Comparison of ENCODE assay signal across 22 cellular contexts in the genomic region with DNA sequence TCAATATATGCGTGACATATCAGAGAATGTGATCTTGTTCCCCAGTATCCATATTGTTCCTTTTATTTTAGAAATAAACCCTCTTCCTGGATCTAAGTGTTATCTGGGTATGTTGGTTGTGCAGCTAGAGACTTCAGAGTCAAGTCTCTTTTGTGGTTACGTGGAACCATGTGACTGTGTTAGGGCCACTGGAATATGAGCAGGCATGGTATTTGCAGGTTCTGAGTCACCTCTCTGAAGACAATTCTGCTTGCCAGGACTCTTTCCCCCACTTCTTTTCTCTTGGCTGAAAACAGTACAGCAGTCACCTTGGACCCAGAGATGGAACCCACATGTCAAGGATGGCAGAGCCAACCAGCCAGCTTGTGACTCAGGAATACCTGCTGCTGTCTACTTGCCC. TPM values are rescaled to one million over a fixed set of nuclear protein-coding genes. Genes with fewer than 3 reads are reported as not detected.
DNase-seq lines count a peak whose midpoint lies in the region; ATAC-seq, FAIRE-seq and TF ChIP-seq lines count a peak whose summit lies in the region.
"Had no signal": no experiment of that assay in that cellular context is flagged by ENCODE, and none has a peak within 500 bp of the region (broad histone marks: within the 10 kb centered on the region; RNA-seq: fewer than 3 reads in every experiment).

No MANE protein-coding gene starts in this region.

- H3K9me3 Mint-ChIP-seq in astrocyte (ENCODE audit: unreplicated experiment) (peaks cover 4% of the 10 kb centered on the region), GM23338 (peaks cover 2% of the 10 kb centered on the region; the same call in 1 of the 3 replicates)
- H3K9me3 Mint-ChIP-seq in natural killer cell treated with Interleukin-12 subunit alpha and Interleukin-12 subunit beta and Interleukin-15 and Interleukin-18, amount 100 ng/mL, for 72 hours = no peaks in the 10 kb centered on the region

- H3K36me3 Mint-ChIP-seq in astrocyte (ENCODE audit: low read depth, unreplicated experiment) (no peaks in the 10 kb centered on the region), GM23338 (ENCODE audit: low read depth) (no peaks in the 10 kb centered on the region)
- H3K36me3 Mint-ChIP-seq in natural killer cell treated with Interleukin-12 subunit alpha and Interleukin-12 subunit beta and Interleukin-15 and Interleukin-18, amount 100 ng/mL, for 72 hours = no peaks in the 10 kb centered on the region

- H3K36me3 ChIP-seq in DND-41 (ENCODE audit: insufficient read depth, low read length) = no peaks in the 10 kb centered on the region
- H3K36me3 ChIP-seq in astrocyte (ENCODE audit: insufficient read depth, low read length) = no peaks in the 10 kb centered on the region
- H3K36me3 ChIP-seq in lower lobe of right lung = no peaks in the 10 kb centered on the region
- no peaks in the 10 kb centered on the region for H3K36me3 ChIP-seq in GM23338 (ENCODE audit: insufficient read depth)
- H3K36me3 ChIP-seq: SJSA1 had no signal

- TF ChIP-seq CTCF in DND-41 (IDR thresholded peaks at IDR 0.05; ENCODE audit: borderline replicate concordance, extremely low read depth, low read length, poor library complexity, severe bottlenecking) (no peak), astrocyte (IDR thresholded peaks at IDR 0.05; ENCODE audit: insufficient read depth, low read depth, low read length) (no peak), lower lobe of right lung (IDR thresholded peaks at IDR 0.05) (no peak), GM23338 (conservative IDR thresholded peaks at IDR 0.05; ENCODE audit: low read depth in 2 of 2) (no peak)

- H2AFZ ChIP-seq in DND-41 (ENCODE audit: low read depth, low read length) = peak overlapping the region; percentile 46; the same call in 1 of the 2 replicates
- no peak overlapping the region for H2AFZ ChIP-seq in astrocyte (ENCODE audit: low read depth, low read length)
- no peak overlapping the region for H2AFZ ChIP-seq in GM23338

- H3K9ac ChIP-seq in DND-41 (ENCODE audit: low read depth, low read length) = no peak overlapping the region
- H3K9ac ChIP-seq in astrocyte (ENCODE audit: low read length) = no peak overlapping the region

- no peak overlapping the region for H3K4me3 ChIP-seq in DND-41 (ENCODE audit: low read depth in 1 of 2, low read length in 2 of 2)
- H3K4me3 ChIP-seq in astrocyte (ENCODE audit: insufficient read depth, low read depth, low read length) = no peak overlapping the region
- no peak overlapping the region for H3K4me3 ChIP-seq in lower lobe of right lung
- no peak overlapping the region for H3K4me3 ChIP-seq in GM23338
- H3K4me3 ChIP-seq: SJSA1 had no signal

- H3K79me2 ChIP-seq in DND-41 (ENCODE audit: insufficient read depth, low read length) = no peaks in the 10 kb centered on the region
- H3K79me2 ChIP-seq in astrocyte (ENCODE audit: insufficient read depth, low read length) = no peaks in the 10 kb centered on the region
- H3K79me2 ChIP-seq in GM23338 (replicated peaks; ENCODE audit: insufficient read depth) = no peaks in the 10 kb centered on the region

- H3F3A ChIP-seq in GM23338 (replicated peaks; ENCODE audit: low read depth) = no peaks in the 10 kb centered on the region

- no peaks in the 10 kb centered on the region for H3K27me3 ChIP-seq in DND-41 (ENCODE audit: insufficient read depth, low read length, poor library complexity)
- H3K27me3 ChIP-seq in astrocyte (ENCODE audit: insufficient read depth, low read length) = no peaks in the 10 kb centered on the region
- no peaks in the 10 kb centered on the region for H3K27me3 ChIP-seq in lower lobe of right lung (ENCODE audit: low read depth)
- H3K27me3 ChIP-seq in GM23338 (ENCODE audit: insufficient read depth) = no peaks in the 10 kb centered on the region
- H3K27me3 ChIP-seq: SJSA1 had no signal

- no peak for FAIRE-seq in astrocyte (lab: Jason Lieb, UNC)
- FAIRE-seq: A204.1, G401.6, GM12891, HTR-8/SVneo had no signal

- DNase-seq in DND-41 = peak; percentile 23
- DNase-seq in M059J (ENCODE audit: low read depth) = peak; percentile 20
- DNase-seq in astrocyte (ENCODE audit: low read depth) = no peak
- no peak for DNase-seq in lower lobe of right lung
- DNase-seq in GM23338 (ENCODE audit: low spot score) = no peak
- DNase-seq in activated CD4-positive, CD25-positive, alpha-beta regulatory T cell treated with anti-CD3 and anti-CD28 coated beads, Interleukin-2, amount 50 U/mL, for 72 hours = no peak
- no peak for DNase-seq in natural killer cell treated with Interleukin-12 subunit alpha and Interleukin-12 subunit beta and Interleukin-15 and Interleukin-18, amount 100 ng/mL, for 72 hours (ENCODE audit: low spot score)
- no peak for DNase-seq in activated CD4-positive, alpha-beta T cell treated with anti-CD3 and anti-CD28 coated beads for 48 hours
- DNase-seq: DMS153, NCI-H1417 treated with DMSO at 0.1 percent for 48 hours, NCI-H2081 treated with DMSO at 0.1 percent for 48 hours, NCI-H2227 treated with DMSO at 0.1 percent for 48 hours, NCI-H524 treated with DMSO at 0.1 percent for 48 hours had no signal

- H3K4me1 ChIP-seq in DND-41 (ENCODE audit: insufficient read depth, low read length) = peaks cover 14% of the 10 kb centered on the region
- no peaks in the 10 kb centered on the region for H3K4me1 ChIP-seq in astrocyte (ENCODE audit: insufficient read depth, low read length)
- H3K4me1 ChIP-seq in lower lobe of right lung = no peaks in the 10 kb centered on the region
- H3K4me1 ChIP-seq in GM23338 (ENCODE audit: insufficient read depth) = 0 out of 2 replicates have a peak, but pooled peaks cover 7% of the 10 kb centered on the region
- H3K4me1 ChIP-seq: SJSA1 had no signal

- H3K4me1 Mint-ChIP-seq in astrocyte (ENCODE audit: low read depth, unreplicated experiment) (peaks cover 13% of the 10 kb centered on the region), GM23338 (peaks cover 9% of the 10 kb centered on the region; the same call in 2 of the 3 replicates)
- no peaks in the 10 kb centered on the region for H3K4me1 Mint-ChIP-seq in natural killer cell treated with Interleukin-12 subunit alpha and Interleukin-12 subunit beta and Interleukin-15 and Interleukin-18, amount 100 ng/mL, for 72 hours (ENCODE audit: low read depth in 2 of 2)

- no peak overlapping the region for H3K4me3 Mint-ChIP-seq in astrocyte (ENCODE audit: unreplicated experiment)
- H3K4me3 Mint-ChIP-seq in GM23338 = no peak overlapping the region
- H3K4me3 Mint-ChIP-seq in natural killer cell treated with Interleukin-12 subunit alpha and Interleukin-12 subunit beta and Interleukin-15 and Interleukin-18, amount 100 ng/mL, for 72 hours = no peak overlapping the region

- H4K20me1 ChIP-seq in DND-41 (ENCODE audit: insufficient read depth, low read length) (no peaks in the 10 kb centered on the region), astrocyte (ENCODE audit: insufficient read depth, low read length) (no peaks in the 10 kb centered on the region), GM23338 (replicated peaks; ENCODE audit: insufficient read depth) (no peaks in the 10 kb centered on the region)

- peak; percentile 94 for ATAC-seq in DND-41 (ENCODE audit: insufficient read depth, low read depth)
- ATAC-seq in lower lobe of right lung = peak; percentile 52 to 58
- ATAC-seq in GM23338 = no peak
- no peak for ATAC-seq in natural killer cell treated with Interleukin-12 subunit alpha and Interleukin-12 subunit beta and Interleukin-15 and Interleukin-18, amount 100 ng/mL, for 72 hours
- ATAC-seq: HCT116 had no signal

- H3K4me2 ChIP-seq in DND-41 (ENCODE audit: insufficient read depth, low read length) = no peak overlapping the region
- no peak overlapping the region for H3K4me2 ChIP-seq in astrocyte (ENCODE audit: low read length)
- H3K4me2 ChIP-seq in GM23338 = no peak overlapping the region

- H3K27me3 Mint-ChIP-seq in astrocyte (ENCODE audit: low read depth, unreplicated experiment) (peaks cover 7% of the 10 kb centered on the region), GM23338 (ENCODE audit: insufficient read depth, low read depth, poor library complexity) (no peaks in the 10 kb centered on the region)
- peaks cover 0 to 8% of the 10 kb centered on the region in 2 donors for H3K27me3 Mint-ChIP-seq in natural killer cell treated with Interleukin-12 subunit alpha and Interleukin-12 subunit beta and Interleukin-15 and Interleukin-18, amount 100 ng/mL, for 72 hours

- peaks cover 5% of the 10 kb centered on the region; the same call in 1 of the 2 replicates for H3K9me2 ChIP-seq in GM23338 (ENCODE audit: insufficient read depth)

- peak overlapping the region; percentile 41 for H3K27ac Mint-ChIP-seq in astrocyte (ENCODE audit: unreplicated experiment)
- no peak overlapping the region for H3K27ac Mint-ChIP-seq in GM23338
- H3K27ac Mint-ChIP-seq in natural killer cell treated with Interleukin-12 subunit alpha and Interleukin-12 subunit beta and Interleukin-15 and Interleukin-18, amount 100 ng/mL, for 72 hours = no peak overlapping the region

- intact Hi-C loops in lower lobe of right lung (cut with DNase I) = no loop called here

- H3K9me3 ChIP-seq in DND-41 (ENCODE audit: insufficient read depth, low read length, severe bottlenecking) = no peaks in the 10 kb centered on the region
- no peaks in the 10 kb centered on the region for H3K9me3 ChIP-seq in astrocyte (ENCODE audit: insufficient read depth, low read depth, low read length)
- H3K9me3 ChIP-seq in lower lobe of right lung = no peaks in the 10 kb centered on the region
- H3K9me3 ChIP-seq: SJSA1 had no signal

- H3K27ac ChIP-seq in DND-41 (ENCODE audit: low read length) = peak overlapping the region; percentile 42; the same call in 1 of the 2 replicates
- H3K27ac ChIP-seq in astrocyte (ENCODE audit: low read depth, low read length) = no peak overlapping the region
- no peak overlapping the region for H3K27ac ChIP-seq in lower lobe of right lung
- no peak overlapping the region for H3K27ac ChIP-seq in GM23338 (ENCODE audit: low read depth)
- H3K27ac ChIP-seq: C4-2B, RWPE1, SJSA1 had no signal

TF ChIP-seq in GM23338, 12 proteins besides CTCF, POLR2A, EP300 and RAD21 (continues in another document):
- TF ChIP-seq STAT1 (IDR thresholded peaks at IDR 0.05; ENCODE audit: unreplicated experiment) (no peak), NANOG (IDR thresholded peaks at IDR 0.05; ENCODE audit: borderline replicate concordance) (no peak), JUNB (IDR thresholded peaks at IDR 0.05; ENCODE audit: unreplicated experiment) (no peak), POLR2AphosphoS5 (IDR thresholded peaks at IDR 0.05; ENCODE audit: low read depth) (no peak), EZH2 (IDR thresholded peaks at IDR 0.05; ENCODE audit: low read depth, unreplicated experiment) (no peak)

RNA-seq across cellular contexts. Expression of a gene that starts 59.7 kb away (rescaled TPM):
- 0.05 TPM in 1 of 2 replicates, not detected in the other for total RNA-seq in M059J (2014; rRNA removed; shearing (Covaris generic))
- total RNA-seq in astrocyte = not detected in 2 replicates
- total RNA-seq in lower lobe of right lung = not detected
- total RNA-seq in GM23338 (2014; rRNA removed; shearing (Covaris generic)) = 0.08 and 0.14 TPM in 2 replicates
- 0.10 and 0.11 TPM in 2 replicates for polyA plus RNA-seq in GM23338 (2016; fragmentation: Nextera tagmentation; extraction: Ambion mirVana)
- not detected for total RNA-seq in natural killer cell treated with Interleukin-12 subunit alpha and Interleukin-12 subunit beta and Interleukin-15 and Interleukin-18, amount 100 ng/mL, for 72 hours
- total RNA-seq: OCI-LY7, SJSA1 had no signal

Comparison
In these comparisons a context has a peak if more than half of its experiments do, and no peak if none do; other contexts are left out.
1. ATAC-seq: peak in DND-41 (single experiment) and lower lobe of right lung (2 of 2); none in GM23338 (single experiment) and natural killer cell treated with Interleukin-12 subunit alpha and Interleukin-12 subunit beta and Interleukin-15 and Interleukin-18, amount 100 ng/mL, for 72 hours (0 of 2).
2. DNase-seq: peak in DND-41 (single experiment) and M059J (single experiment); none in astrocyte (single experiment), lower lobe of right lung (single experiment), GM23338 (single experiment), activated CD4-positive, CD25-positive, alpha-beta regulatory T cell treated with anti-CD3 and anti-CD28 coated beads, Interleukin-2, amount 50 U/mL, for 72 hours (single experiment), natural killer cell treated with Interleukin-12 subunit alpha and Interleukin-12 subunit beta and Interleukin-15 and Interleukin-18, amount 100 ng/mL, for 72 hours (single experiment) and activated CD4-positive, alpha-beta T cell treated with anti-CD3 and anti-CD28 coated beads for 48 hours (single experiment).